ENCODE assay signal across 13 cellular contexts in genomic region chr13:107375701-107376350, GRCh38.
"Had no signal": no experiment of that assay in that cellular context is flagged by ENCODE, and none has a peak within 500 bp of the region (broad histone marks: within the 10 kb centered on the region; RNA-seq: fewer than 3 reads in every experiment).

No MANE protein-coding gene starts in this region.

- H3K4me3 ChIP-seq: heart left ventricle, sigmoid colon had no signal

- H3K27me3 ChIP-seq: heart left ventricle, sigmoid colon had no signal

- H3K36me3 ChIP-seq: heart left ventricle, sigmoid colon had no signal

- H3K27ac ChIP-seq: heart left ventricle, sigmoid colon had no signal

- H3K4me1 ChIP-seq: heart left ventricle, sigmoid colon had no signal

- H3K9me3 ChIP-seq: heart left ventricle, sigmoid colon had no signal

- ATAC-seq: left lobe of liver; natural killer cell; stimulated activated naive B cell treated with anti-CD40 and anti-IgM and Interleukin-4, amounts not matched to agents 10 μg/mL and 1 μg/mL and 100 μg/mL, for 72 hours had no signal

- DNase-seq: activated B cell treated with CpG ODN at 0.5 μM for 24 hours; activated CD4-positive, alpha-beta T cell treated with anti-CD3 and anti-CD28 coated beads, Interleukin-2, amount 10 ng/mL, durations not matched to agents 24 days and 14 days; activated naive CD4-positive, alpha-beta T cell treated with Interleukin-2 at 50 U/mL for 16 hours; endodermal cell; foreskin melanocyte; heart left ventricle; islet precursor cell; natural killer cell; sigmoid colon; stimulated activated CD4-positive, alpha-beta T cell treated with anti-CD3 and anti-CD28 coated beads, Interleukin-2, amount 100 ng/mL, for 24 hours; stimulated activated naive B cell treated with anti-CD40 and anti-IgM and Interleukin-4, amounts not matched to agents 10 μg/mL and 1 μg/mL and 100 μg/mL, for 72 hours; trophoblast cell had no signal
